ENCODE assay signal across 25 cellular contexts in the genomic region with DNA sequence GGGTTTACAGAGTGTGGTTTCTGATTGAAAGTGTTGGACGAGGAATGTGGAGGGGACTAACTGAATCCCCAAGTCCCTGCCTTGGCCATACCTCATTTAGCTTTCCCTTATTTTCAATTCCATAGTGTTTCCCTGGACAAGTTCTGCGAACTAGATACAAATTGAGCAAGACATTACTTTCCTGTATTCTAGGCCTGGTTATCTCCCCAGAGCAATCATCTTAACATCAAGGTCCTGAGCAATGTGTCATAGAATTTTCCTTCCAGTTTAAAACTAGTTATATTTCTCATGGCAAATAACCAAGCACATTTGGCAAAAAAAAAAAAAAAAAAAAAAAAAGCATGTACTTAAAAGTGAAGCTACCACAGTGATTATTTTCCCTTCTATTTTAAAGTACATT.
"Had no signal": no experiment of that assay in that cellular context is flagged by ENCODE, and none has a peak within 500 bp of the region (broad histone marks: within the 10 kb centered on the region; RNA-seq: fewer than 3 reads in every experiment).

No MANE protein-coding gene starts in this region.

- H3K79me2 ChIP-seq: hepatocyte had no signal

- H3K27me3 ChIP-seq: body of pancreas, dorsolateral prefrontal cortex, gastroesophageal sphincter, hepatocyte, neutrophil, ovary, right lobe of liver, tibial artery had no signal

- H3K4me2 ChIP-seq: hepatocyte had no signal

- H3K36me3 ChIP-seq: gastroesophageal sphincter, neutrophil, ovary, right lobe of liver, tibial artery had no signal

- H2AFZ ChIP-seq: hepatocyte had no signal

- H3K4me3 ChIP-seq: body of pancreas, coronary artery, dorsolateral prefrontal cortex, gastroesophageal sphincter, hepatocyte, ovary, right lobe of liver, tibial artery had no signal

- ATAC-seq: body of pancreas; gastroesophageal sphincter; left colon; right lobe of liver; stimulated activated memory B cell treated with anti-CD40 and anti-IgM and Interleukin-4, amounts not matched to agents 10 μg/mL and 1 μg/mL and 100 μg/mL, for 72 hours; stimulated activated naive CD8-positive, alpha-beta T cell treated with anti-CD3 and anti-CD28 coated beads, Interleukin-15, amount 100 ng/mL, for 72 hours had no signal

- H3K9me3 ChIP-seq: body of pancreas, gastroesophageal sphincter, neutrophil, ovary, right lobe of liver, tibial artery had no signal

- H3K27ac ChIP-seq: body of pancreas, coronary artery, dorsolateral prefrontal cortex, gastroesophageal sphincter, hepatocyte, neutrophil, ovary, right lobe of liver had no signal

- DNase-seq: activated CD4-positive, alpha-beta T cell treated with anti-CD3 and anti-CD28 coated beads for 4 hours; activated CD4-positive, alpha-beta T cell treated with anti-CD3 and anti-CD28 coated beads, Interleukin-2, amount 50 U/mL, for 4 hours; activated CD4-positive, CD25-positive, alpha-beta regulatory T cell; activated CD8-positive, alpha-beta memory T cell treated with anti-CD3 and anti-CD28 coated beads for 24 hours; activated gamma-delta T cell; activated naive CD4-positive, alpha-beta T cell treated with anti-CD3 and anti-CD28 coated beads, Interleukin-2, amount 10 ng/mL, durations not matched to agents 7 days and 5 days; activated naive CD8-positive, alpha-beta T cell treated with anti-CD3 and anti-CD28 coated beads, Interleukin-2, amount 10 ng/mL, durations not matched to agents 7 days and 5 days; activated T-cell treated with anti-CD3 and anti-CD28 coated beads, Interleukin-2, amount 50 U/mL, for 1 hour; body of pancreas; dorsolateral prefrontal cortex; effector memory CD4-positive, alpha-beta T cell; left colon; mammary epithelial cell; ovary; right lobe of liver; small intestine; stimulated activated CD4-positive, alpha-beta T cell treated with anti-CD3 and anti-CD28 coated beads, Interleukin-4, amount 100 ng/mL, for 4 hours; stimulated activated CD8-positive, alpha-beta memory T cell treated with anti-CD3 and anti-CD28 coated beads, Interleukin-4, amount 100 ng/mL, for 48 hours; stimulated activated naive CD8-positive, alpha-beta T cell treated with anti-CD3 and anti-CD28 coated beads, Interleukin-15, amount 100 ng/mL, for 72 hours; tibial artery had no signal

- H3K4me1 ChIP-seq: body of pancreas, gastroesophageal sphincter, right lobe of liver had no signal
